ENCODE assay signal across 8 cellular contexts in the genomic region with DNA sequence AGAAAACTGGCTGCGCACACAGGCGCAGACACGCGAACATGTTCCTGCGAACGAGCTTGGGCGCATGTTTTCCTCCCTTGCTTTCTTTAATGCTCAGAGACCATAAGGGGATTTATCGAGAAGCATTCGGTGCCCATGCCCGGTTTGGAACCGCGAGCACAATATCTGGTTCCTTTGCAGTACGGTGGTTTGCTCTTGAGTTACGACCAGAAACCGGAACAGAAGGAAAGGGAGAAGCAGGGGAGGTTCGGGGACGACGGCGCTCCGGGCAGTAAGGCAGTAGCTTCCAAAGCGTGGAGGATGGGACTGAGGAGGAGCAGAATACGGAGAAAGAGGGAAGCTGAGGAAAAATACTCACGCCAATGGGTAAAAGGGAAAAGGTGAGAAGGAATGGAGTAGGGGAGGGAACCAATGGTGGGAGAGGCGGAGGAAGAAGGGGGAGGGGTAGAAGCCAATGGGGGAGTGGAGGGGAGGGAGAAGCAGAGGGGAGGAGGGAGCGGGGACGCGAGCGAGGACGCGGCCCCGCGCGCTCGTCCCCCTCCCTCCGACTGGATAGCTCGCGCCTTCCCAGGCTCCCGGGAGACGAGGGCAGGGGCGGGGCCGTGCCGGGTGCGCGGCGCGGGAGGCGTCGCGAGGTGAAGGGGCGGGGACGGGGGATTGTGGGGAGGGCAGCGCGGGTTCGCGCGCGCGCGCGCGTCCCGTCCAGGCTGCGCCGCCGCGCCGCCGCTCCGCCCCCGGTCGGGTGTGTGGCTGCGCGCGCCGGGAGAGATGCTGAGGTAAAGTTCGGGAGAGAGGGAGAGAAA. TPM values are rescaled to one million over a fixed set of nuclear protein-coding genes. Genes with fewer than 3 reads are reported as not detected.
A peak's percentile ranks its signal among the peaks of the same experiment; 100 is the strongest.
DNase-seq lines count a peak whose midpoint lies in the region; ATAC-seq, FAIRE-seq and TF ChIP-seq lines count a peak whose summit lies in the region.

No MANE protein-coding gene starts in this region.

- ATAC-seq in HG02798 (IDR thresholded peaks at IDR 0.05; ENCODE audit: poor library complexity, unreplicated experiment), result peak; percentile 75
- peak; percentile 88 for ATAC-seq in body of pancreas
- ATAC-seq in sciatic nerve, result peak; percentile 97

- peak; percentile 87 for FAIRE-seq in GM12891 (lab: Jason Lieb, UNC)

- 0 to 1% methylated on average over 37 to 75 of the region's 76 CpGs for WGBS in body of pancreas, 2 donors

- peak in 1 of 7 experiments; percentile 23 for TF ChIP-seq CTCF in body of pancreas (IDR thresholded peaks at IDR 0.05)

- H3K36me3 ChIP-seq in body of pancreas (replicated peaks in 1 of 2; ENCODE audit: insufficient read depth in 1 of 2, low read depth in 2 of 2), result no peaks in the 10 kb centered on the region

- TF ChIP-seq POLR2A in GM12891 (IDR thresholded peaks at IDR 0.05; ENCODE audit: low read depth, low read length) (no peak), body of pancreas (IDR thresholded peaks at IDR 0.05) (peak; percentile 40 to 93 (median 91))

- H3K4me1 ChIP-seq in body of pancreas, result peaks cover 23% of the 10 kb centered on the region

- peak overlapping the region; percentile 95 to 100 for H3K4me3 ChIP-seq in body of pancreas

- intact Hi-C loops in body of pancreas (cut with DNase I) (no loop called here), sciatic nerve (cut with DNase I) (no loop called here)

- H3K27ac ChIP-seq in body of pancreas, result peak overlapping the region; percentile 85 to 99 (median 97)

- H3K9me3 ChIP-seq in body of pancreas, result no peaks in the 10 kb centered on the region

- DNase-seq in GM12891 (ENCODE audit: insufficient read length, low spot score) (peak; percentile 48), NCI-H146 (lab: John Stamatoyannopoulos, UW) (peak; percentile 92), T-helper 22 cell (ENCODE audit: low read depth) (peak; percentile 73), body of pancreas (peak; percentile 96 to 97 (median 96)), iPS DF 4.7 (ENCODE audit: extremely low read depth, low spot score) (peak; percentile 71), sciatic nerve (ENCODE audit: low spot score) (peak; percentile 98), NK-92 (lab: John Stamatoyannopoulos, UW; ENCODE audit: unreplicated experiment) (no peak)

- no peaks in the 10 kb centered on the region for H3K27me3 ChIP-seq in body of pancreas

TF ChIP-seq in GM12891, 5 proteins besides CTCF, POLR2A, EP300 and RAD21:
- TF ChIP-seq SPI1 (IDR thresholded peaks at IDR 0.05; ENCODE audit: low read depth, low read length), result no peak
- TF ChIP-seq POU2F2 (IDR thresholded peaks at IDR 0.05; ENCODE audit: low read depth, low read length), result no peak
- TF ChIP-seq TAF1 (IDR thresholded peaks at IDR 0.05; ENCODE audit: low read depth, low read length), result no peak
- TF ChIP-seq PAX5 (IDR thresholded peaks at IDR 0.05; ENCODE audit: insufficient read depth, low read length, severe bottlenecking), result no peak
- no peak for TF ChIP-seq POLR2AphosphoS5 (IDR thresholded peaks at IDR 0.05; ENCODE audit: low read depth, low read length)

RNA-seq across cellular contexts. Expression of a gene that starts 0.6 kb away (rescaled TPM):
- polyA plus RNA-seq in GM12891 (2012; ENCODE audit: low read depth, missing spikeins), result 1.6 TPM
- total RNA-seq in body of pancreas (10 to 100 TPM; 52.7 to 58.4 TPM), sciatic nerve (193 TPM)
